ENCODE assay signal across 19 cellular contexts in genomic region chr22:43446037-43446803, GRCh38. TPM values are rescaled to one million over a fixed set of nuclear protein-coding genes. Genes with fewer than 3 reads are reported as not detected.
DNase-seq lines count a peak whose midpoint lies in the region; ATAC-seq and TF ChIP-seq lines count a peak whose summit lies in the region.
"Had no signal": no experiment of that assay in that cellular context is flagged by ENCODE, and none has a peak within 500 bp of the region (broad histone marks: within the 10 kb centered on the region; RNA-seq: fewer than 3 reads in every experiment).

No MANE protein-coding gene starts in this region.

- POLR2A ChIA-PET in CD8-positive, alpha-beta T cell (lab: Charles Lee): no interaction called here

- no peaks in the 10 kb centered on the region for H3K36me3 ChIP-seq in CD8-positive, alpha-beta T cell (ENCODE audit: insufficient read depth, low read length)
- H3K36me3 ChIP-seq: neutrophil had no signal

- H3K27ac ChIP-seq in CD8-positive, alpha-beta T cell (ENCODE audit: low read depth, low read length): no peak overlapping the region
- H3K27ac ChIP-seq: neutrophil, testis had no signal

- no peak for ATAC-seq in CD8-positive, alpha-beta T cell
- ATAC-seq: activated CD8-positive, alpha-beta T cell treated with anti-CD3 and anti-CD28 coated beads for 36 hours; activated T-cell treated with anti-CD3 and anti-CD28 coated beads, Interleukin-2, amount 50 U/mL, for 4 hours had no signal

- H3K4me1 ChIP-seq in CD8-positive, alpha-beta T cell (ENCODE audit: insufficient read depth, low read length): no peaks in the 10 kb centered on the region
- H3K4me1 ChIP-seq: testis had no signal

- no peaks in the 10 kb centered on the region for H3K27me3 ChIP-seq in CD8-positive, alpha-beta T cell (ENCODE audit: insufficient read depth, low read length)
- H3K27me3 ChIP-seq: neutrophil, testis had no signal

- no peaks in the 10 kb centered on the region for H3K9me3 Mint-ChIP-seq in CD8-positive, alpha-beta T cell
- H3K9me3 Mint-ChIP-seq: activated CD8-positive, alpha-beta T cell treated with anti-CD3 and anti-CD28 coated beads for 36 hours; activated naive CD4-positive, alpha-beta T cell treated with anti-CD3 and anti-CD28 coated beads, Interleukin-2, amount 10 ng/mL, durations not matched to agents 7 days and 5 days; activated T-cell treated with anti-CD3 and anti-CD28 coated beads, Interleukin-2, amount 50 U/mL, for 4 hours; CD4-positive, alpha-beta T cell had no signal

- CTCF ChIA-PET in CD8-positive, alpha-beta T cell (lab: Charles Lee): no interaction called here

- DNase-seq in NCI-H510A treated with DMSO at 0.1 percent for 48 hours (lab: John Stamatoyannopoulos, UW) (peak; percentile 31), NCI-H510A (lab: John Stamatoyannopoulos, UW) (no peak), NCI-H1436 (lab: John Stamatoyannopoulos, UW) (peak; percentile 29), dermis blood vessel endothelial cell (peak; percentile 78), renal cortical epithelial cell (ENCODE audit: low read depth) (peak; percentile 1), A172 (ENCODE audit: low spot score) (no peak), lower leg skin (ENCODE audit: low spot score in 2 of 2) (no peak)
- no peak for DNase-seq in CD8-positive, alpha-beta T cell
- DNase-seq: activated CD4-positive, CD25-positive, alpha-beta regulatory T cell; activated CD8-positive, alpha-beta T cell treated with anti-CD3 and anti-CD28 coated beads for 36 hours; activated naive CD4-positive, alpha-beta T cell treated with anti-CD3 and anti-CD28 coated beads, Interleukin-2, amount 10 ng/mL, durations not matched to agents 7 days and 5 days; activated T-cell treated with anti-CD3 and anti-CD28 coated beads, Interleukin-2, amount 50 U/mL, for 4 hours; effector CD8-positive, alpha-beta T cell; retina; SK-N-SH had no signal

- TF ChIP-seq CTCF in CD8-positive, alpha-beta T cell (IDR thresholded peaks at IDR 0.05): no peak
- no peak for TF ChIP-seq CTCF in lower leg skin (IDR thresholded peaks at IDR 0.05)

- intact Hi-C loops in CD8-positive, alpha-beta T cell (cut with DNase I, micrococcal nuclease): no loop called here
- intact Hi-C loops in lower leg skin (cut with DNase I; ENCODE audit: low total_unique reads): no loop called here

- H3K36me3 Mint-ChIP-seq in CD8-positive, alpha-beta T cell: no peaks in the 10 kb centered on the region
- H3K36me3 Mint-ChIP-seq: activated naive CD4-positive, alpha-beta T cell treated with anti-CD3 and anti-CD28 coated beads, Interleukin-2, amount 10 ng/mL, durations not matched to agents 7 days and 5 days had no signal

- no peaks in the 10 kb centered on the region for H3K9me3 ChIP-seq in CD8-positive, alpha-beta T cell (ENCODE audit: low read length)
- H3K9me3 ChIP-seq: neutrophil, SK-N-SH, testis had no signal

- H3K27ac Mint-ChIP-seq in CD8-positive, alpha-beta T cell: no peak overlapping the region
- H3K27ac Mint-ChIP-seq: activated CD8-positive, alpha-beta T cell treated with anti-CD3 and anti-CD28 coated beads for 36 hours; activated naive CD4-positive, alpha-beta T cell treated with anti-CD3 and anti-CD28 coated beads, Interleukin-2, amount 10 ng/mL, durations not matched to agents 7 days and 5 days; CD4-positive, alpha-beta T cell had no signal

- H3K4me1 Mint-ChIP-seq in CD8-positive, alpha-beta T cell (ENCODE audit: low read depth): no peaks in the 10 kb centered on the region
- H3K4me1 Mint-ChIP-seq: activated naive CD4-positive, alpha-beta T cell treated with anti-CD3 and anti-CD28 coated beads, Interleukin-2, amount 10 ng/mL, durations not matched to agents 7 days and 5 days had no signal

- H3K27me3 Mint-ChIP-seq in CD8-positive, alpha-beta T cell (ENCODE audit: low read depth): peaks cover 10% of the 10 kb centered on the region

- TF ChIP-seq POLR2A in lower leg skin (IDR thresholded peaks at IDR 0.05): no peak

- WGBS in lower leg skin, 2 donors: 75 to 83% methylated on average over 10 of the region's 10 CpGs

- no peak overlapping the region for H3K4me3 ChIP-seq in CD8-positive, alpha-beta T cell (ENCODE audit: low read depth, low read length)
- no peak overlapping the region for H3K4me3 ChIP-seq in lower leg skin (ENCODE audit: low read depth, poor library complexity, severe bottlenecking)
- H3K4me3 ChIP-seq: testis had no signal

- H3K4me3 Mint-ChIP-seq in CD8-positive, alpha-beta T cell: no peak overlapping the region
- H3K4me3 Mint-ChIP-seq: activated CD8-positive, alpha-beta T cell treated with anti-CD3 and anti-CD28 coated beads for 36 hours; activated naive CD4-positive, alpha-beta T cell treated with anti-CD3 and anti-CD28 coated beads, Interleukin-2, amount 10 ng/mL, durations not matched to agents 7 days and 5 days; activated T-cell treated with anti-CD3 and anti-CD28 coated beads, Interleukin-2, amount 50 U/mL, for 4 hours; CD4-positive, alpha-beta T cell had no signal

RNA-seq across cellular contexts. Expression of gene MPPED1, which starts 34.4 kb away (rescaled TPM):
- total RNA-seq in dermis blood vessel endothelial cell: not detected in 2 replicates
- total RNA-seq in renal cortical epithelial cell: not detected in 2 replicates
- not detected for total RNA-seq in CD8-positive, alpha-beta T cell
- not detected in 2 replicates for total RNA-seq in A172 (2014; rRNA removed; shearing (Covaris generic))
- 1 to 10 TPM in 1 of 4 donors, under 1 TPM in 2, not detected in 1; 0.29 to 6.8 (median 0.80) TPM for total RNA-seq in lower leg skin
- total RNA-seq: activated CD8-positive, alpha-beta T cell treated with anti-CD3 and anti-CD28 coated beads for 36 hours; activated T-cell treated with anti-CD3 and anti-CD28 coated beads, Interleukin-2, amount 50 U/mL, for 4 hours; CD4-positive, alpha-beta T cell; mucosa of gallbladder had no signal

Comparison
In these comparisons a context has a peak if more than half of its experiments do, and no peak if none do; other contexts are left out.
1. DNase-seq: peak in NCI-H510A treated with DMSO at 0.1 percent for 48 hours (single experiment), NCI-H1436 (single experiment), dermis blood vessel endothelial cell (single experiment) and renal cortical epithelial cell (single experiment); none in NCI-H510A (single experiment), CD8-positive, alpha-beta T cell (0 of 7), A172 (single experiment) and lower leg skin (0 of 2).